In genomic region chr2:70080597-70081200, GRCh38 we compare ENCODE assay signal across 13 cellular contexts. TPM values are rescaled to one million over a fixed set of nuclear protein-coding genes. Genes with fewer than 3 reads are reported as not detected.
DNase-seq lines count a peak whose midpoint lies in the region; ATAC-seq, FAIRE-seq and TF ChIP-seq lines count a peak whose summit lies in the region.
"Had no signal": no experiment of that assay in that cellular context is flagged by ENCODE, and none has a peak within 500 bp of the region (broad histone marks: within the 10 kb centered on the region; RNA-seq: fewer than 3 reads in every experiment).

No MANE protein-coding gene starts in this region.

- H3K4me3 ChIP-seq in keratinocyte (ENCODE audit: control insufficient read depth in 2 of 3, extremely low read depth in 1 of 3, insufficient read depth in 2 of 3, low read depth in 1 of 3, low read length in 3 of 3), result no peak overlapping the region
- H3K4me3 ChIP-seq in thyroid gland (replicated peaks in 1 of 3), result no peak overlapping the region
- H3K4me3 ChIP-seq: gastrocnemius medialis had no signal

- H3K9me1 ChIP-seq in keratinocyte (ENCODE audit: control insufficient read depth, extremely low read depth, insufficient read depth, low read length), result no peaks in the 10 kb centered on the region

- no peak for FAIRE-seq in keratinocyte (lab: Jason Lieb, UNC)

- intact Hi-C loops in thyroid gland (cut with DNase I), result no loop called here

- dilution Hi-C loops in keratinocyte (cut with MboI; ENCODE audit: extremely low pct_ligation_motif_present, low sequenced_read_pairs), result no loop called here

- DNase-seq in activated CD8-positive, alpha-beta memory T cell treated with anti-CD3 and anti-CD28 coated beads for 24 hours, result peak; percentile 51
- DNase-seq in activated CD8-positive, alpha-beta memory T cell treated with anti-CD3 and anti-CD28 coated beads, Interleukin-2, amount 50 U/mL, for 4 hours, result no peak
- peak; percentile 47 for DNase-seq in activated CD8-positive, alpha-beta memory T cell treated with anti-CD3 and anti-CD28 coated beads, Interleukin-2, amount 50 U/mL, for 48 hours
- DNase-seq in keratinocyte (ENCODE audit: low read depth, low spot score) (peak; percentile 32), thyroid gland (no peak), NCI-H82 (lab: John Stamatoyannopoulos, UW) (no peak), DMS79 (lab: John Stamatoyannopoulos, UW) (no peak)
- DNase-seq: activated CD4-positive, alpha-beta T cell treated with anti-CD3 and anti-CD28 coated beads, Interleukin-2, amount 50 U/mL, for 1 hour; gastrocnemius medialis; kidney glomerular epithelial cell; NCI-H345; SW 1271 had no signal

- H3K4me1 ChIP-seq in keratinocyte (ENCODE audit: control insufficient read depth, extremely low read depth, insufficient read depth, low read length) (peaks cover 46% of the 10 kb centered on the region), thyroid gland (peaks cover 69% of the 10 kb centered on the region in 2 donors)

- TF ChIP-seq CTCF in keratinocyte (optimal IDR thresholded peaks at IDR 0.05 in 1 of 3, IDR thresholded peaks at IDR 0.05 in 1 of 3, conservative IDR thresholded peaks at IDR 0.05 in 1 of 3; ENCODE audit: extremely low read depth in 1 of 3, insufficient read depth in 2 of 3, low read length in 3 of 3) (no peak), thyroid gland (IDR thresholded peaks at IDR 0.05) (no peak)

- H3K27me3 ChIP-seq in keratinocyte (ENCODE audit: control insufficient read depth, extremely low read depth, insufficient read depth, low read length) (no peaks in the 10 kb centered on the region), thyroid gland (no peaks in the 10 kb centered on the region)
- H3K27me3 ChIP-seq: gastrocnemius medialis had no signal

- TF ChIP-seq POLR2A in thyroid gland (IDR thresholded peaks at IDR 0.05), result no peak

- ATAC-seq in GM19467 (IDR thresholded peaks at IDR 0.05; ENCODE audit: unreplicated experiment), result no peak
- ATAC-seq: gastrocnemius medialis had no signal

- H3K27ac ChIP-seq in keratinocyte (ENCODE audit: control insufficient read depth, insufficient read depth, low read length), result peak overlapping the region; percentile 62
- peak overlapping the region; percentile 85 to 100 (median 100) for H3K27ac ChIP-seq in thyroid gland

- H3K4me2 ChIP-seq in keratinocyte (ENCODE audit: control insufficient read depth, extremely low read depth, insufficient read depth, low read depth, low read length), result peak overlapping the region; percentile 52

- peaks cover 0 to 1% of the 10 kb centered on the region in 2 experiments for H3K36me3 ChIP-seq in keratinocyte (ENCODE audit: control insufficient read depth in 2 of 2, extremely low read depth in 1 of 2, insufficient read depth in 2 of 2, low read length in 2 of 2)
- peaks cover 0 to 5% of the 10 kb centered on the region in 2 donors for H3K36me3 ChIP-seq in thyroid gland

- no peaks in the 10 kb centered on the region for H3K9me3 ChIP-seq in keratinocyte (ENCODE audit: control insufficient read depth, low read depth, low read length)
- H3K9me3 ChIP-seq in thyroid gland, result no peaks in the 10 kb centered on the region
- H3K9me3 ChIP-seq: gastrocnemius medialis had no signal

- H4K20me1 ChIP-seq in keratinocyte (ENCODE audit: control insufficient read depth, extremely low read depth, insufficient read depth, low read length), result no peaks in the 10 kb centered on the region

- WGBS in thyroid gland, 2 donors, result 85 to 97% methylated on average over 3 of the region's 3 CpGs

- H3K79me2 ChIP-seq in keratinocyte (ENCODE audit: control insufficient read depth, insufficient read depth, low read length), result no peaks in the 10 kb centered on the region

- peak overlapping the region; percentile 57 for H2AFZ ChIP-seq in keratinocyte (ENCODE audit: control insufficient read depth, low read length)

- H3K9ac ChIP-seq in keratinocyte (ENCODE audit: control insufficient read depth, extremely low read depth, insufficient read depth, low read length), result peak overlapping the region; percentile 39

RNA-seq across cellular contexts. Expression of gene PCBP1, which starts 6.6 kb away (rescaled TPM):
- 65.9 to 151 TPM (median 86.8 TPM) in 3 replicates for polyA plus RNA-seq in keratinocyte
- polyA plus RNA-seq in keratinocyte (2011; ENCODE audit: low read depth), result 68.6 TPM
- polyA plus RNA-seq in keratinocyte (2011; cell fraction: cytosol; rRNA removed), result 118 and 127 TPM in 2 replicates
- polyA plus RNA-seq in keratinocyte (2011; cell fraction: nucleus; rRNA removed), result 99.3 and 116 TPM in 2 replicates
- polyA plus RNA-seq in keratinocyte (2012; ENCODE audit: low replicate concordance), result 234 and 283 TPM in 2 replicates
- polyA minus RNA-seq in keratinocyte, result 57.8 to 120 TPM (median 62.8 TPM) in 3 replicates
- polyA minus RNA-seq in keratinocyte (2011; cell fraction: cytosol; rRNA and poly(A)+ RNA removed), result 93.2 TPM
- polyA minus RNA-seq in keratinocyte (2011; cell fraction: nucleus; rRNA and poly(A)+ RNA removed), result 30.5 and 40.4 TPM in 2 replicates
- total RNA-seq in thyroid gland, result 100 to 1,000 TPM; 165 to 215 (median 195) TPM

Comparison
In these comparisons a context has a peak if more than half of its experiments do, and no peak if none do; other contexts are left out.
1. DNase-seq: peak in activated CD8-positive, alpha-beta memory T cell treated with anti-CD3 and anti-CD28 coated beads for 24 hours (single experiment), activated CD8-positive, alpha-beta memory T cell treated with anti-CD3 and anti-CD28 coated beads, Interleukin-2, amount 50 U/mL, for 48 hours (single experiment) and keratinocyte (single experiment); none in activated CD8-positive, alpha-beta memory T cell treated with anti-CD3 and anti-CD28 coated beads, Interleukin-2, amount 50 U/mL, for 4 hours (single experiment), thyroid gland (0 of 2), NCI-H82 (single experiment) and DMS79 (single experiment).